ENCODE assay signal across 14 cellular contexts in the genomic region with DNA sequence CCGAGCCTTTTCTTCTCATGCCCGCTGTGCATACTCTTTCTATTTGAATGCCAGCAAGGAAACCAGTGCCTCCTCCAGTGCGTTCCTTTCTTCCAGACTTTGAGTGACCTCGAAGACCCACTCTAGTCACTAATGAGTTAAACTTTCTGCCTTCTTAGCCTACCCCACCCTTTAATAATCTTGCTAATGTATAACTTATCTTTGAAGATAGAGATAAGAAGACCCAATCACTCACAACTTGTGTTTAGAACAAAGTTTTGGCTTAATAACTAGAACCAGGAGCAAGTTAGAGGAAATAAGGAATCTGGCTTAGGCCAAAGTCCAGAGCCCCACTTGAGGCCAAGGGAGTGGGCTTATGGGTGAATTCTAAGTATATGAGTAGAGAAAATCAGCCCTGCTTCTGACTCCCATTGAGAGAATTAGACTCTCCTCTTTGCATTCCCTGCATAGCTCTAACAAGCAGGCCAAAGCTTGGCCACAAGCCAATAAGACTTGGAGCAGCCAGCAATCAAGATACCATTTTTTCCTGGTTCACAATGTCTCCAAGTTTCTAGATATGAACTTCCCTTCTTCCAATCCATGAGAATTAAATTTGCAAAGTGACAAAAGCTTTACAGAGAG.
DNase-seq lines count a peak whose midpoint lies in the region; ATAC-seq, FAIRE-seq and TF ChIP-seq lines count a peak whose summit lies in the region.
"Had no signal": no experiment of that assay in that cellular context is flagged by ENCODE, and none has a peak within 500 bp of the region (broad histone marks: within the 10 kb centered on the region; RNA-seq: fewer than 3 reads in every experiment).

No MANE protein-coding gene starts in this region.

- peaks cover 41% of the 10 kb centered on the region for H3K4me1 ChIP-seq in Caco-2
- no peaks in the 10 kb centered on the region for H3K4me1 ChIP-seq in astrocyte (ENCODE audit: insufficient read depth, low read length)
- peaks cover 0 to 23% (median 11%) of the 10 kb centered on the region in 12 donors for H3K4me1 ChIP-seq in heart left ventricle
- peaks cover 8 to 19% (median 11%) of the 10 kb centered on the region in 3 donors for H3K4me1 ChIP-seq in pancreas

- CTCF ChIA-PET in Caco-2 (lab: Charles Lee) = no interaction called here

- H3K27ac Mint-ChIP-seq in Caco-2 (ENCODE audit: unreplicated experiment) (peak overlapping the region; percentile 93), astrocyte (ENCODE audit: unreplicated experiment) (no peak overlapping the region)
- no peak overlapping the region for H3K27ac Mint-ChIP-seq in activated naive CD8-positive, alpha-beta T cell treated with anti-CD3 and anti-CD28 coated beads, Interleukin-2, amount 50 U/mL, for 24 hours
- H3K27ac Mint-ChIP-seq: dendritic cell treated with granulocyte-macrophage colony-stimulating factor and Interleukin-4, amounts not matched to agents 40 ng/mL and 50 ng/mL, for 4 days; T-helper 1 cell treated with Interleukin-12 subunit alpha and Interleukin-12 subunit beta and Interleukin-4 antibody, amounts not matched to agents 30 μg/mL and 1 μg/mL, for 36 hours had no signal

- H3K79me2 ChIP-seq in astrocyte (ENCODE audit: insufficient read depth, low read length) = no peaks in the 10 kb centered on the region

- H3K27me3 ChIP-seq in Caco-2 (replicated peaks; ENCODE audit: control insufficient read depth, insufficient read depth, low read length) = no peaks in the 10 kb centered on the region
- no peaks in the 10 kb centered on the region for H3K27me3 ChIP-seq in astrocyte (ENCODE audit: insufficient read depth, low read length)
- no peaks in the 10 kb centered on the region for H3K27me3 ChIP-seq in heart left ventricle
- H3K27me3 ChIP-seq in pancreas = no peaks in the 10 kb centered on the region

- no peaks in the 10 kb centered on the region for H3K36me3 ChIP-seq in Caco-2 (ENCODE audit: control insufficient read depth, insufficient read depth, low read length)
- no peaks in the 10 kb centered on the region for H3K36me3 ChIP-seq in astrocyte (ENCODE audit: insufficient read depth, low read length)
- H3K36me3 ChIP-seq in heart left ventricle = no peaks in the 10 kb centered on the region
- H3K36me3 ChIP-seq in pancreas = no peaks in the 10 kb centered on the region

- H3K27ac ChIP-seq in astrocyte (ENCODE audit: low read depth, low read length) = no peak overlapping the region
- H3K27ac ChIP-seq in heart left ventricle = peak overlapping the region in 1 of 12 donors; percentile 2
- no peak overlapping the region for H3K27ac ChIP-seq in pancreas

- intact Hi-C loops in Caco-2 (cut with micrococcal nuclease; ENCODE audit: unreplicated experiment) (loop anchor here (5.0 kb wide), 1 partner anchor 72 kb away; no protein-coding TSS in a partner anchor), heart left ventricle (cut with DNase I) (loop anchor here in 1 of 10 donors (10.0 kb wide), 1 partner anchor 101 kb away; no protein-coding TSS in a partner anchor), pancreas (cut with DNase I) (no loop called here)

- no peak overlapping the region for H3K4me3 Mint-ChIP-seq in Caco-2 (ENCODE audit: unreplicated experiment)
- no peak overlapping the region for H3K4me3 Mint-ChIP-seq in astrocyte (ENCODE audit: unreplicated experiment)
- no peak overlapping the region for H3K4me3 Mint-ChIP-seq in activated naive CD8-positive, alpha-beta T cell treated with anti-CD3 and anti-CD28 coated beads, Interleukin-2, amount 50 U/mL, for 24 hours
- H3K4me3 Mint-ChIP-seq: dendritic cell treated with granulocyte-macrophage colony-stimulating factor and Interleukin-4, amounts not matched to agents 40 ng/mL and 50 ng/mL, for 4 days; T-helper 1 cell treated with Interleukin-12 subunit alpha and Interleukin-12 subunit beta and Interleukin-4 antibody, amounts not matched to agents 30 μg/mL and 1 μg/mL, for 36 hours had no signal

- H3K9me3 Mint-ChIP-seq in Caco-2 (ENCODE audit: unreplicated experiment) (peaks cover 23% of the 10 kb centered on the region), astrocyte (ENCODE audit: unreplicated experiment) (no peaks in the 10 kb centered on the region)
- H3K9me3 Mint-ChIP-seq in activated naive CD8-positive, alpha-beta T cell treated with anti-CD3 and anti-CD28 coated beads, Interleukin-2, amount 50 U/mL, for 24 hours = no peaks in the 10 kb centered on the region
- H3K9me3 Mint-ChIP-seq: dendritic cell treated with granulocyte-macrophage colony-stimulating factor and Interleukin-4, amounts not matched to agents 40 ng/mL and 50 ng/mL, for 4 days; T-helper 1 cell treated with Interleukin-12 subunit alpha and Interleukin-12 subunit beta and Interleukin-4 antibody, amounts not matched to agents 30 μg/mL and 1 μg/mL, for 36 hours had no signal

- no peaks in the 10 kb centered on the region for H4K20me1 ChIP-seq in astrocyte (ENCODE audit: insufficient read depth, low read length)

- FAIRE-seq in astrocyte (lab: Jason Lieb, UNC) (no peak), pancreas (lab: Jason Lieb, UNC) (no peak)

- TF ChIP-seq POLR2A in heart left ventricle (IDR thresholded peaks at IDR 0.05) = no peak

- no peak overlapping the region for H3K9ac ChIP-seq in astrocyte (ENCODE audit: low read length)

- H3K4me1 Mint-ChIP-seq in Caco-2 (ENCODE audit: low read depth, unreplicated experiment) (peaks cover 34% of the 10 kb centered on the region), astrocyte (ENCODE audit: low read depth, unreplicated experiment) (peaks cover 14% of the 10 kb centered on the region)
- H3K4me1 Mint-ChIP-seq in activated naive CD8-positive, alpha-beta T cell treated with anti-CD3 and anti-CD28 coated beads, Interleukin-2, amount 50 U/mL, for 24 hours = no peaks in the 10 kb centered on the region

- H3K27me3 Mint-ChIP-seq in Caco-2 (ENCODE audit: insufficient read depth, unreplicated experiment) (no peaks in the 10 kb centered on the region), astrocyte (ENCODE audit: low read depth, unreplicated experiment) (no peaks in the 10 kb centered on the region)
- H3K27me3 Mint-ChIP-seq in activated naive CD8-positive, alpha-beta T cell treated with anti-CD3 and anti-CD28 coated beads, Interleukin-2, amount 50 U/mL, for 24 hours = peaks cover 2% of the 10 kb centered on the region

- no TSS peak for BruUV-seq in Caco-2 (replicated peaks; lab: Mats Ljungman, UMichigan)

- DNase-seq in Caco-2 (peak; percentile 61 to 85), astrocyte (ENCODE audit: low read depth) (peak; percentile 75), heart left ventricle (peak in 3 of 5 donors; percentile 33 to 58 (median 43)), pancreas (peak in 4 of 6 donors; percentile 33 to 60 (median 44)), NCI-H2029 (lab: John Stamatoyannopoulos, UW) (no peak)
- DNase-seq in activated naive CD8-positive, alpha-beta T cell treated with anti-CD3 and anti-CD28 coated beads, Interleukin-2, amount 50 U/mL, for 24 hours = no peak
- DNase-seq: activated CD4-positive, alpha-beta T cell treated with anti-CD3 and anti-CD28 coated beads, Interleukin-2, amount 50 U/mL, for 4 hours; activated gamma-delta T cell; H7; NCI-H187 treated with DMSO at 0.1 percent for 48 hours had no signal

- H3K9me3 ChIP-seq in Caco-2 (peaks cover 10% of the 10 kb centered on the region; the same call in 1 of the 2 replicates), astrocyte (ENCODE audit: insufficient read depth, low read depth, low read length) (no peaks in the 10 kb centered on the region), heart left ventricle (no peaks in the 10 kb centered on the region), pancreas (no peaks in the 10 kb centered on the region)

- ATAC-seq in heart left ventricle (no peak), pancreas (peak; percentile 28 to 73 (median 58)), GM19452 (IDR thresholded peaks at IDR 0.05; ENCODE audit: unreplicated experiment) (no peak), HG03025 (IDR thresholded peaks at IDR 0.05; ENCODE audit: low FRiP score, unreplicated experiment) (no peak)
- ATAC-seq in activated naive CD8-positive, alpha-beta T cell treated with anti-CD3 and anti-CD28 coated beads, Interleukin-2, amount 50 U/mL, for 24 hours = no peak

- no peak overlapping the region for H2AFZ ChIP-seq in astrocyte (ENCODE audit: low read depth, low read length)

- no peaks in the 10 kb centered on the region for H3K36me3 Mint-ChIP-seq in Caco-2 (ENCODE audit: insufficient read depth, unreplicated experiment)
- no peaks in the 10 kb centered on the region for H3K36me3 Mint-ChIP-seq in astrocyte (ENCODE audit: low read depth, unreplicated experiment)
- H3K36me3 Mint-ChIP-seq in activated naive CD8-positive, alpha-beta T cell treated with anti-CD3 and anti-CD28 coated beads, Interleukin-2, amount 50 U/mL, for 24 hours (ENCODE audit: low read depth) = no peaks in the 10 kb centered on the region

- H3K4me3 ChIP-seq in Caco-2 (ENCODE audit: low read depth, low read length) (no peak overlapping the region), astrocyte (ENCODE audit: insufficient read depth, low read depth, low read length) (no peak overlapping the region), heart left ventricle (no peak overlapping the region), pancreas (no peak overlapping the region)

- H3K4me2 ChIP-seq in astrocyte (ENCODE audit: low read length) = no peak overlapping the region

- TF ChIP-seq CTCF in Caco-2 (IDR thresholded peaks at IDR 0.05; ENCODE audit: insufficient read depth in 1 of 2, low read depth in 1 of 2, low read length in 1 of 2, severe bottlenecking in 1 of 2, unreplicated experiment in 1 of 2) (no peak), astrocyte (IDR thresholded peaks at IDR 0.05; ENCODE audit: insufficient read depth, low read depth, low read length) (no peak), heart left ventricle (IDR thresholded peaks at IDR 0.05) (no peak), pancreas (IDR thresholded peaks at IDR 0.05) (no peak)

- POLR2A ChIA-PET in Caco-2 (lab: Charles Lee) = interaction anchor here (1.1 kb wide), 1 partner anchor 181 kb away, joined by 3 read pairs; a partner anchor contains a TSS

- 88 to 93% (median 92%) methylated on average over 4 of the region's 4 CpGs for WGBS in heart left ventricle, 4 donors
- 82 to 85% methylated on average over 4 of the region's 4 CpGs for WGBS in pancreas, 2 donors

Comparison
In these comparisons a context has a peak if more than half of its experiments do, and no peak if none do; other contexts are left out.
1. DNase-seq: peak in Caco-2 (2 of 2), astrocyte (single experiment), heart left ventricle (3 of 5) and pancreas (4 of 6); none in activated naive CD8-positive, alpha-beta T cell treated with anti-CD3 and anti-CD28 coated beads, Interleukin-2, amount 50 U/mL, for 24 hours (single experiment) and NCI-H2029 (single experiment).
2. ATAC-seq: peak in pancreas (4 of 4); none in heart left ventricle (0 of 4), activated naive CD8-positive, alpha-beta T cell treated with anti-CD3 and anti-CD28 coated beads, Interleukin-2, amount 50 U/mL, for 24 hours (single experiment), GM19452 (single experiment) and HG03025 (single experiment).